ENCODE assay signal across 16 cellular contexts in genomic region chr5:9140711-9141110, GRCh38.
DNase-seq lines count a peak whose midpoint lies in the region; ATAC-seq and TF ChIP-seq lines count a peak whose summit lies in the region.
"Had no signal": no experiment of that assay in that cellular context is flagged by ENCODE, and none has a peak within 500 bp of the region (broad histone marks: within the 10 kb centered on the region; RNA-seq: fewer than 3 reads in every experiment).

No MANE protein-coding gene starts in this region.

- intact Hi-C loops in head of caudate nucleus (cut with DNase I) = no loop called here

- ATAC-seq in HG03378 (IDR thresholded peaks at IDR 0.05; ENCODE audit: unreplicated experiment) = no peak
- ATAC-seq: A549; CD8-positive, alpha-beta T cell had no signal

- DNase-seq in COLO829 (ENCODE audit: low spot score) (peak; percentile 6), coronary artery (ENCODE audit: low spot score) (no peak), foreskin melanocyte (peak; percentile 75), DMS153 (lab: John Stamatoyannopoulos, UW) (no peak), head of caudate nucleus (no peak)
- DNase-seq: AML-193; CD4-positive, alpha-beta T cell; CD8-positive, alpha-beta T cell; COR-L47; DMS 273 treated with DMSO at 0.1 percent for 48 hours; DMS79 treated with DMSO at 0.1 percent for 48 hours had no signal

- TF ChIP-seq CTCF in coronary artery (IDR thresholded peaks at IDR 0.05) = no peak

- peak overlapping the region; percentile 22 for H3K4me3 ChIP-seq in coronary artery
- H3K4me3 ChIP-seq: A549; BLaER1 treated with 17β-estradiol and CSF1 and Interleukin-3, amounts not matched to agents 10 nM and 100 nM had no signal

- no peak overlapping the region for H3K27ac ChIP-seq in coronary artery
- H3K27ac ChIP-seq: 22Rv1; A549; BLaER1 treated with 17β-estradiol and CSF1 and Interleukin-3, amounts not matched to agents 10 nM and 100 nM; C4-2B had no signal

Comparison
In these comparisons a context has a peak if more than half of its experiments do, and no peak if none do; other contexts are left out.
1. DNase-seq: peak in COLO829 (single experiment) and foreskin melanocyte (single experiment); none in coronary artery (single experiment), DMS153 (single experiment) and head of caudate nucleus (0 of 42).